In genomic region chr9:34991833-34992375, GRCh38 we compare ENCODE assay signal across 8 cellular contexts. TPM values are rescaled to one million over a fixed set of nuclear protein-coding genes. Genes with fewer than 3 reads are reported as not detected.
A peak's percentile ranks its signal among the peaks of the same experiment; 100 is the strongest.
DNase-seq lines count a peak whose midpoint lies in the region; ATAC-seq and TF ChIP-seq lines count a peak whose summit lies in the region.

No MANE protein-coding gene starts in this region.

- peak overlapping the region; percentile 9 for H3K4me3 Mint-ChIP-seq in type B pancreatic cell

- ATAC-seq in HG02973 (IDR thresholded peaks at IDR 0.05; ENCODE audit: unreplicated experiment) = no peak

- H3K27ac ChIP-seq in angular gyrus (ENCODE audit: low read depth, low read length) = peak overlapping the region; percentile 87

- H3K9me3 Mint-ChIP-seq in type B pancreatic cell = no peaks in the 10 kb centered on the region

- peaks cover 37% of the 10 kb centered on the region for H3K4me1 Mint-ChIP-seq in type B pancreatic cell (ENCODE audit: unreplicated experiment)

- no peak overlapping the region for H3K27ac Mint-ChIP-seq in type B pancreatic cell

- H3K27me3 Mint-ChIP-seq in type B pancreatic cell = peaks cover 10% of the 10 kb centered on the region

- DNase-seq in activated effector memory CD4-positive, alpha-beta T cell treated with anti-CD3 and anti-CD28 coated beads, Interleukin-2, amount 50 U/mL, for 16 hours = peak; percentile 73
- DNase-seq in activated effector memory CD4-positive, alpha-beta T cell treated with Interleukin-2 at 50 U/mL for 16 hours = no peak
- DNase-seq in iris pigment epithelial cell (ENCODE audit: low read depth) = peak; percentile 15
- DNase-seq in type B pancreatic cell (ENCODE audit: extremely low spot score, unreplicated experiment) = no peak
- no peak for DNase-seq in epidermal melanocyte (ENCODE audit: insufficient read length, low spot score)
- DNase-seq in NCI-H1417 treated with DMSO at 0.1 percent for 48 hours (lab: John Stamatoyannopoulos, UW) = no peak

- no peak for TF ChIP-seq CTCF in type B pancreatic cell (conservative IDR thresholded peaks at IDR 0.05)

- peaks cover 6% of the 10 kb centered on the region for H3K36me3 Mint-ChIP-seq in type B pancreatic cell

RNA-seq across cellular contexts. Expression of gene DNAJB5, which starts 2.4 kb away (rescaled TPM):
- 4.8 and 12.2 TPM in 2 replicates for total RNA-seq in type B pancreatic cell (ENCODE audit: low replicate concordance)

RNA-seq across cellular contexts. Expression of gene PHF24, which starts 33.8 kb away (rescaled TPM):
- 0.19 and 0.88 TPM in 2 replicates for total RNA-seq in type B pancreatic cell (ENCODE audit: low replicate concordance)

Comparison
In these comparisons a context has a peak if more than half of its experiments do, and no peak if none do; other contexts are left out.
1. DNase-seq: peak in activated effector memory CD4-positive, alpha-beta T cell treated with anti-CD3 and anti-CD28 coated beads, Interleukin-2, amount 50 U/mL, for 16 hours (single experiment) and iris pigment epithelial cell (single experiment); none in activated effector memory CD4-positive, alpha-beta T cell treated with Interleukin-2 at 50 U/mL for 16 hours (single experiment), type B pancreatic cell (single experiment), epidermal melanocyte (single experiment) and NCI-H1417 treated with DMSO at 0.1 percent for 48 hours (single experiment).